Comparison of ENCODE assay signal across 27 cellular contexts in genomic region chr2:100277540-100278207, GRCh38. TPM values are rescaled to one million over a fixed set of nuclear protein-coding genes. Genes with fewer than 3 reads are reported as not detected.
"Had no signal": no experiment of that assay in that cellular context is flagged by ENCODE, and none has a peak within 500 bp of the region (broad histone marks: within the 10 kb centered on the region; RNA-seq: fewer than 3 reads in every experiment).

No MANE protein-coding gene starts in this region.

- H3K27ac ChIP-seq: hepatocyte, left ventricle myocardium inferior, pancreas, prostate gland, skin epidermis, suprapubic skin, thoracic aorta, tibial artery had no signal

- DNase-seq: left ventricle myocardium inferior; midbrain; mucosa of descending colon; naive thymus-derived CD4-positive, alpha-beta T cell; nucleus accumbens; pancreas; posterior cingulate gyrus; retina; right cardiac atrium; stimulated activated CD4-positive, alpha-beta T cell treated with anti-CD3 and anti-CD28 coated beads, Interleukin-12 subunit alpha, Interleukin-12 subunit beta, amount 100 ng/mL, for 4 hours; stimulated activated CD4-positive, alpha-beta T cell treated with anti-CD3 and anti-CD28 coated beads, Interleukin-15, amount 100 ng/mL, for 24 hours; stimulated activated CD4-positive, alpha-beta T cell treated with anti-CD3 and anti-CD28 coated beads, Interleukin-2, amount 100 ng/mL, for 24 hours; stimulated activated CD4-positive, alpha-beta T cell treated with anti-CD3 and anti-CD28 coated beads, Interleukin-4, amount 100 ng/mL, for 1 hour; stimulated activated naive CD4-positive, alpha-beta T cell; tibial artery had no signal

- H3K4me2 ChIP-seq: hepatocyte had no signal

- ATAC-seq: mucosa of descending colon; naive thymus-derived CD4-positive, alpha-beta T cell; natural killer cell treated with Interleukin-12 subunit alpha and Interleukin-12 subunit beta and Interleukin-15 and Interleukin-18, amount 100 ng/mL, for 72 hours; pancreas; right cardiac atrium; sciatic nerve had no signal

- H3K36me3 Mint-ChIP-seq: naive thymus-derived CD4-positive, alpha-beta T cell; natural killer cell treated with Interleukin-12 subunit alpha and Interleukin-12 subunit beta and Interleukin-15 and Interleukin-18, amount 100 ng/mL, for 72 hours; stimulated activated effector memory CD8-positive, alpha-beta T cell treated with anti-CD3 and anti-CD28 coated beads, Interleukin-12 subunit alpha, Interleukin-12 subunit beta, amount 100 ng/mL, for 72 hours; type B pancreatic cell had no signal

- H2AFZ ChIP-seq: hepatocyte had no signal

- H3K27me3 ChIP-seq: hepatocyte, pancreas, suprapubic skin, tibial artery had no signal

- H3K27ac Mint-ChIP-seq: naive thymus-derived CD4-positive, alpha-beta T cell; natural killer cell treated with Interleukin-12 subunit alpha and Interleukin-12 subunit beta and Interleukin-15 and Interleukin-18, amount 100 ng/mL, for 72 hours; stimulated activated effector memory CD8-positive, alpha-beta T cell treated with anti-CD3 and anti-CD28 coated beads, Interleukin-12 subunit alpha, Interleukin-12 subunit beta, amount 100 ng/mL, for 72 hours; stimulated activated naive CD8-positive, alpha-beta T cell treated with anti-CD3 and anti-CD28 coated beads, Interleukin-15, Interleukin-2, amounts not matched to agents 100 ng/mL and 50 ng/mL, for 24 hours; type B pancreatic cell had no signal

- FAIRE-seq: pancreas had no signal

- H3K4me3 ChIP-seq: hepatocyte, left ventricle myocardium inferior, lung, mucosa of descending colon, pancreas, prostate gland, skin epidermis, suprapubic skin, thoracic aorta, tibial artery had no signal

- H3K4me1 ChIP-seq: pancreas, prostate gland, suprapubic skin had no signal

- H3K4me3 Mint-ChIP-seq: naive thymus-derived CD4-positive, alpha-beta T cell; natural killer cell treated with Interleukin-12 subunit alpha and Interleukin-12 subunit beta and Interleukin-15 and Interleukin-18, amount 100 ng/mL, for 72 hours; stimulated activated effector memory CD8-positive, alpha-beta T cell treated with anti-CD3 and anti-CD28 coated beads, Interleukin-12 subunit alpha, Interleukin-12 subunit beta, amount 100 ng/mL, for 72 hours; stimulated activated naive CD8-positive, alpha-beta T cell treated with anti-CD3 and anti-CD28 coated beads, Interleukin-15, Interleukin-2, amounts not matched to agents 100 ng/mL and 50 ng/mL, for 24 hours; type B pancreatic cell had no signal

- H3K79me2 ChIP-seq: hepatocyte had no signal

- H3K27me3 Mint-ChIP-seq: type B pancreatic cell had no signal

- H3K36me3 ChIP-seq: prostate gland, suprapubic skin, thoracic aorta had no signal

- H3K9me3 ChIP-seq: left ventricle myocardium inferior, mucosa of descending colon, pancreas, prostate gland, suprapubic skin, thoracic aorta, tibial artery had no signal

RNA-seq across cellular contexts. Expression of gene LONRF2, which starts 44.6 kb away (rescaled TPM):
- total RNA-seq: myocyte; natural killer cell treated with Interleukin-12 subunit alpha and Interleukin-12 subunit beta and Interleukin-15 and Interleukin-18, amount 100 ng/mL, for 72 hours had no signal
- polyA plus RNA-seq: naive thymus-derived CD4-positive, alpha-beta T cell had no signal
